14 cellular contexts compared by ENCODE assay signal in genomic region chr6:140572129-140572528, GRCh38.
DNase-seq lines count a peak whose midpoint lies in the region; ATAC-seq lines count a peak whose summit lies in the region.
"Had no signal": no experiment of that assay in that cellular context is flagged by ENCODE, and none has a peak within 500 bp of the region (broad histone marks: within the 10 kb centered on the region; RNA-seq: fewer than 3 reads in every experiment).

No MANE protein-coding gene starts in this region.

- peak; percentile 99 for DNase-seq in M059J (ENCODE audit: low read depth)
- DNase-seq in astrocyte of the hippocampus (ENCODE audit: low read depth, low spot score): peak; percentile 82
- peak; percentile 43 for DNase-seq in kidney tubule cell (ENCODE audit: low spot score)
- no peak for DNase-seq in 8988T
- no peak for DNase-seq in ACHN
- DNase-seq in NCI-H2171 treated with DMSO at 0.1 percent for 48 hours (lab: John Stamatoyannopoulos, UW): no peak
- DNase-seq: activated CD4-positive, alpha-beta T cell treated with anti-CD3 and anti-CD28 coated beads for 4 hours; anterior cingulate cortex; DND-41; left colon; NCI-H524 treated with DMSO at 0.1 percent for 48 hours; uterus had no signal

- no peak for ATAC-seq in GM19035 (IDR thresholded peaks at IDR 0.05; ENCODE audit: unreplicated experiment)
- ATAC-seq: left colon had no signal

- H4K20me1 ChIP-seq in BLaER1: no peaks in the 10 kb centered on the region

- H3K9me3 ChIP-seq in BLaER1: no peaks in the 10 kb centered on the region
- H3K9me3 ChIP-seq: uterus had no signal

- no peak overlapping the region for H3K9ac ChIP-seq in BLaER1

- in situ Hi-C loops in ACHN (cut with HindIII; ENCODE audit: low pct_ligation_motif_present, low pct_unique_long_range_greater_than_20kb, low sequenced_read_pairs): no loop called here

- no peaks in the 10 kb centered on the region for H3K27me3 ChIP-seq in BLaER1
- H3K27me3 ChIP-seq: uterus had no signal

- peak overlapping the region; percentile 14; the same call in 1 of the 2 replicates for H3K4me2 ChIP-seq in BLaER1

- H3K4me3 ChIP-seq in BLaER1: no peak overlapping the region
- H3K4me3 ChIP-seq: uterus had no signal

- H3K27ac ChIP-seq in BLaER1: no peak overlapping the region

- H3K36me3 ChIP-seq in BLaER1: no peaks in the 10 kb centered on the region
- H3K36me3 ChIP-seq: uterus had no signal

- peaks cover 7% of the 10 kb centered on the region for H3K4me1 ChIP-seq in BLaER1
- H3K4me1 ChIP-seq: uterus had no signal

Comparison
In these comparisons a context has a peak if more than half of its experiments do, and no peak if none do; other contexts are left out.
1. DNase-seq: peak in M059J (single experiment), astrocyte of the hippocampus (single experiment) and kidney tubule cell (single experiment); none in 8988T (single experiment), ACHN (single experiment) and NCI-H2171 treated with DMSO at 0.1 percent for 48 hours (single experiment).